In genomic region chr11:76596652-76597051, GRCh38 we compare ENCODE assay signal across 15 cellular contexts.
DNase-seq lines count a peak whose midpoint lies in the region; ATAC-seq and TF ChIP-seq lines count a peak whose summit lies in the region.
"Had no signal": no experiment of that assay in that cellular context is flagged by ENCODE, and none has a peak within 500 bp of the region (broad histone marks: within the 10 kb centered on the region; RNA-seq: fewer than 3 reads in every experiment).

No MANE protein-coding gene starts in this region.

- no peak overlapping the region for H3K4me3 ChIP-seq in endodermal cell (ENCODE audit: low read length)
- no peak overlapping the region for H3K4me3 ChIP-seq in neural progenitor cell
- no peak overlapping the region for H3K4me3 ChIP-seq in body of pancreas
- H3K4me3 ChIP-seq: BLaER1, HAP-1 had no signal

- H3K9me3 Mint-ChIP-seq in H9 (no peaks in the 10 kb centered on the region), endodermal cell (peaks cover 1% of the 10 kb centered on the region), neural progenitor cell (no peaks in the 10 kb centered on the region)

- no peak overlapping the region; the same call in 1 of the 2 replicates for H3K14ac ChIP-seq in H9 (ENCODE audit: insufficient read depth, low read length)

- H4K20me1 ChIP-seq in H9 (ENCODE audit: control insufficient read depth, insufficient read depth, insufficient read length) (no peaks in the 10 kb centered on the region), neural progenitor cell (ENCODE audit: low read depth) (no peaks in the 10 kb centered on the region)
- H4K20me1 ChIP-seq: BLaER1 had no signal

- H2BK12ac ChIP-seq in H9 (ENCODE audit: insufficient read length, low read depth, low read length), result no peak overlapping the region

- no peaks in the 10 kb centered on the region for H3K23me2 ChIP-seq in H9 (ENCODE audit: insufficient read length, low read depth, low read length, poor library complexity, severe bottlenecking)

- H2AFZ ChIP-seq in H9 (ENCODE audit: low read length) (no peak overlapping the region), neural progenitor cell (replicated peaks) (no peak overlapping the region)

- no peak overlapping the region for H2BK120ac ChIP-seq in H9 (ENCODE audit: low read depth, low read length, poor library complexity, severe bottlenecking)

- no peak for TF ChIP-seq CTCF in H9 (conservative IDR thresholded peaks at IDR 0.05)
- TF ChIP-seq CTCF in endodermal cell (conservative IDR thresholded peaks at IDR 0.05), result no peak
- TF ChIP-seq CTCF in neural progenitor cell (IDR thresholded peaks at IDR 0.05), result no peak
- no peak for TF ChIP-seq CTCF in body of pancreas (IDR thresholded peaks at IDR 0.05)

- DNase-seq in D341Med (ENCODE audit: low spot score) (peak; percentile 22), H9 (peak; percentile 26), endodermal cell (peak; percentile 36), neural progenitor cell (ENCODE audit: low spot score) (no peak), body of pancreas (no peak)
- no peak for DNase-seq in activated naive CD4-positive, alpha-beta T cell treated with anti-CD3 and anti-CD28 coated beads, Interleukin-2, amount 50 U/mL, for 16 hours
- DNase-seq: DMS 273 treated with DMSO at 0.1 percent for 48 hours, EL, NCI-H1417 treated with DMSO at 0.1 percent for 48 hours, NCI-H2029 treated with DMSO at 0.1 percent for 48 hours, NCI-H510A treated with DMSO at 0.1 percent for 48 hours had no signal

- no peaks in the 10 kb centered on the region for H3K36me3 ChIP-seq in endodermal cell (ENCODE audit: control insufficient read depth, insufficient read depth, low read length)
- H3K36me3 ChIP-seq in neural progenitor cell, result no peaks in the 10 kb centered on the region
- H3K36me3 ChIP-seq in body of pancreas (replicated peaks in 1 of 2; ENCODE audit: insufficient read depth in 1 of 2, low read depth in 2 of 2), result no peaks in the 10 kb centered on the region
- H3K36me3 ChIP-seq: BLaER1, HAP-1 had no signal

- no peak overlapping the region for H4K91ac ChIP-seq in H9 (ENCODE audit: insufficient read length, low read depth, low read length)

- H3K4me2 ChIP-seq in H9 (ENCODE audit: insufficient read depth, insufficient read length, low read length), result no peak overlapping the region
- H3K4me2 ChIP-seq in neural progenitor cell, result no peak overlapping the region
- H3K4me2 ChIP-seq: BLaER1 had no signal

- H3K79me1 ChIP-seq in H9 (ENCODE audit: insufficient read depth, low read depth, low read length, poor library complexity, severe bottlenecking), result no peaks in the 10 kb centered on the region

- no peaks in the 10 kb centered on the region for H3K79me2 ChIP-seq in H9 (ENCODE audit: insufficient read depth, low read length)
- no peaks in the 10 kb centered on the region for H3K79me2 ChIP-seq in neural progenitor cell (ENCODE audit: low read depth)

- H3K4me1 Mint-ChIP-seq in H9 (peaks cover 3 to 5% of the 10 kb centered on the region in 2 experiments; a peak in 3 of 4 replicates), endodermal cell (no peaks in the 10 kb centered on the region), neural progenitor cell (no peaks in the 10 kb centered on the region)

- WGBS in H9 (ENCODE audit: extremely low coverage, insufficient read length, low lambda C conversion rate), result no CpG with 5 or more reads among the region's 11 CpGs
- WGBS in endodermal cell (ENCODE audit: insufficient coverage in 1 of 2, insufficient read length in 1 of 2), 2 experiments, result 86% methylated on average over 11 of the region's 11 CpGs
- WGBS in body of pancreas, 2 donors, result 80 to 84% methylated on average over 10 to 11 of the region's 11 CpGs

- intact Hi-C loops in body of pancreas (cut with DNase I), result no loop called here

- H3K27ac ChIP-seq in H9 (ENCODE audit: insufficient read length, low read depth, low read length), result no peak overlapping the region
- no peak overlapping the region for H3K27ac ChIP-seq in endodermal cell (ENCODE audit: low read depth, low read length)
- H3K27ac ChIP-seq in neural progenitor cell, result no peak overlapping the region
- H3K27ac ChIP-seq in body of pancreas, result no peak overlapping the region
- H3K27ac ChIP-seq: BLaER1 had no signal

- H4K8ac ChIP-seq in H9 (replicated peaks; ENCODE audit: insufficient read length, low read depth, low read length), result no peak overlapping the region

- no peaks in the 10 kb centered on the region for H3K27me3 Mint-ChIP-seq in H9 (ENCODE audit: low read depth)
- peaks cover 5% of the 10 kb centered on the region for H3K27me3 Mint-ChIP-seq in endodermal cell (ENCODE audit: insufficient read depth)
- H3K27me3 Mint-ChIP-seq in neural progenitor cell (ENCODE audit: insufficient read depth, low read depth), result peaks cover 4% of the 10 kb centered on the region

- H3T11ph ChIP-seq in H9 (ENCODE audit: low read length), result no peak overlapping the region

- no peak overlapping the region for H3K4ac ChIP-seq in H9 (ENCODE audit: low read depth, low read length)

- H2BK15ac ChIP-seq in H9 (ENCODE audit: low read depth, low read length), result no peak overlapping the region

- H3K4me3 Mint-ChIP-seq in H9 (no peak overlapping the region), endodermal cell (no peak overlapping the region), neural progenitor cell (no peak overlapping the region)
- H3K4me3 Mint-ChIP-seq: IgD-negative memory B cell had no signal

- ATAC-seq in body of pancreas, result no peak
- ATAC-seq in HG02642 (IDR thresholded peaks at IDR 0.05; ENCODE audit: poor library complexity, unreplicated experiment), result no peak

- H4K5ac ChIP-seq in H9 (ENCODE audit: insufficient read length, low read depth, low read length), result no peak overlapping the region

- no peak overlapping the region for H2BK5ac ChIP-seq in H9 (ENCODE audit: insufficient read length, low read length)

- H3K4me1 ChIP-seq in H9 (ENCODE audit: insufficient read depth, low read length), result no peaks in the 10 kb centered on the region
- peaks cover 4% of the 10 kb centered on the region for H3K4me1 ChIP-seq in endodermal cell (ENCODE audit: control insufficient read depth, insufficient read depth, low read length)
- peaks cover 8% of the 10 kb centered on the region for H3K4me1 ChIP-seq in neural progenitor cell
- H3K4me1 ChIP-seq in body of pancreas, result no peaks in the 10 kb centered on the region
- H3K4me1 ChIP-seq: HAP-1 had no signal

- H3K18ac ChIP-seq in H9 (ENCODE audit: insufficient read length, low read depth, low read length), result no peak overlapping the region

- TF ChIP-seq POLR2A in body of pancreas (IDR thresholded peaks at IDR 0.05), result no peak

- H3K27ac Mint-ChIP-seq in H9, result peak overlapping the region in 1 of 3 experiments; percentile 97; a peak in 1 of 7 replicates
- H3K27ac Mint-ChIP-seq in endodermal cell, result no peak overlapping the region
- H3K27ac Mint-ChIP-seq in neural progenitor cell, result peak overlapping the region; percentile 93
- H3K27ac Mint-ChIP-seq: IgD-negative memory B cell had no signal

- H3K56ac ChIP-seq in H9 (ENCODE audit: insufficient read length, low read depth, low read length), result no peak overlapping the region

- H3K9me3 ChIP-seq in H9 (ENCODE audit: control insufficient read depth, low read depth, low read length), result no peaks in the 10 kb centered on the region
- no peaks in the 10 kb centered on the region for H3K9me3 ChIP-seq in endodermal cell (ENCODE audit: control insufficient read depth, low read length)
- H3K9me3 ChIP-seq in neural progenitor cell (ENCODE audit: low read depth), result no peaks in the 10 kb centered on the region
- peaks cover 0 to 3% (median 0%) of the 10 kb centered on the region in 3 donors for H3K9me3 ChIP-seq in body of pancreas
- H3K9me3 ChIP-seq: BLaER1, HAP-1 had no signal

- H3K36me3 Mint-ChIP-seq in H9 (ENCODE audit: insufficient read depth in 1 of 3, low read depth in 3 of 3) (no peaks in the 10 kb centered on the region), endodermal cell (ENCODE audit: low read depth) (no peaks in the 10 kb centered on the region), neural progenitor cell (no peaks in the 10 kb centered on the region)
- H3K36me3 Mint-ChIP-seq: IgD-negative memory B cell had no signal

- H2BK20ac ChIP-seq in H9 (ENCODE audit: low read depth, low read length, poor library complexity, severe bottlenecking), result no peak overlapping the region

- H2AK5ac ChIP-seq in H9 (ENCODE audit: insufficient read length, low read length), result no peak overlapping the region

- H3K27me3 ChIP-seq in H9 (ENCODE audit: insufficient read depth, low read length), result no peaks in the 10 kb centered on the region
- no peaks in the 10 kb centered on the region for H3K27me3 ChIP-seq in endodermal cell (ENCODE audit: control insufficient read depth, insufficient read depth, low read length, poor library complexity, severe bottlenecking)
- H3K27me3 ChIP-seq in neural progenitor cell, result no peaks in the 10 kb centered on the region
- no peaks in the 10 kb centered on the region for H3K27me3 ChIP-seq in body of pancreas
- H3K27me3 ChIP-seq: BLaER1 had no signal

- H3F3A ChIP-seq in neural progenitor cell (ENCODE audit: low read depth), result no peaks in the 10 kb centered on the region

- H3K9ac ChIP-seq in H9 (ENCODE audit: extremely low read depth, insufficient read length, low read length), result no peak overlapping the region
- no peak overlapping the region for H3K9ac ChIP-seq in endodermal cell (ENCODE audit: extremely low read depth, low read length, poor library complexity, severe bottlenecking)
- no peak overlapping the region for H3K9ac ChIP-seq in neural progenitor cell
- H3K9ac ChIP-seq: BLaER1 had no signal

- H3K23ac ChIP-seq in H9 (ENCODE audit: insufficient read length, low read depth, low read length), result no peak overlapping the region

Comparison
In these comparisons a context has a peak if more than half of its experiments do, and no peak if none do; other contexts are left out.
1. DNase-seq: peak in D341Med (single experiment), H9 (single experiment) and endodermal cell (single experiment); none in neural progenitor cell (single experiment), activated naive CD4-positive, alpha-beta T cell treated with anti-CD3 and anti-CD28 coated beads, Interleukin-2, amount 50 U/mL, for 16 hours (single experiment) and body of pancreas (0 of 4).